Comparison of ENCODE assay signal across 1 cellular context in genomic region chr6:153947817-153948447, GRCh38.
TF ChIP-seq lines count a peak whose summit lies in the region.

No MANE protein-coding gene starts in this region.

TF ChIP-seq in HCT116, 20 proteins besides CTCF, POLR2A, EP300 and RAD21 (continued from another document):
- TF ChIP-seq REST (IDR thresholded peaks at IDR 0.05; ENCODE audit: low read depth) (no peak), ZBTB33 (IDR thresholded peaks at IDR 0.05; ENCODE audit: extremely low read depth, insufficient replicate concordance, low read length) (no peak)
